Comparison of ENCODE assay signal across 27 cellular contexts in genomic region chr2:236847538-236848263, GRCh38.
"Had no signal": no experiment of that assay in that cellular context is flagged by ENCODE, and none has a peak within 500 bp of the region (broad histone marks: within the 10 kb centered on the region; RNA-seq: fewer than 3 reads in every experiment).

No MANE protein-coding gene starts in this region.

- H3K27me3 Mint-ChIP-seq: activated CD4-positive, alpha-beta memory T cell treated with anti-CD3 and anti-CD28 coated beads, Interleukin-2, amount 10 ng/mL, durations not matched to agents 7 days and 5 days; activated naive CD8-positive, alpha-beta T cell treated with anti-CD3 and anti-CD28 coated beads, Interleukin-2, amount 50 U/mL, for 24 hours had no signal

- H3K36me3 Mint-ChIP-seq: naive B cell, T-cell had no signal

- H3K4me1 Mint-ChIP-seq: activated B cell treated with CpG ODN at 0.5 μM for 24 hours; activated CD4-positive, alpha-beta memory T cell treated with anti-CD3 and anti-CD28 coated beads, Interleukin-2, amount 10 ng/mL, durations not matched to agents 7 days and 5 days; activated naive CD8-positive, alpha-beta T cell treated with anti-CD3 and anti-CD28 coated beads, Interleukin-2, amount 50 U/mL, for 24 hours; naive B cell had no signal

- H3K36me3 ChIP-seq: cardiac muscle cell, lower lobe of right lung, neutrophil, ovary, right atrium auricular region, spleen, thoracic aorta, vagina had no signal

- H3K27ac Mint-ChIP-seq: activated B cell treated with CpG ODN at 0.5 μM for 24 hours; activated CD4-positive, alpha-beta memory T cell treated with anti-CD3 and anti-CD28 coated beads, Interleukin-2, amount 10 ng/mL, durations not matched to agents 7 days and 5 days; activated naive CD8-positive, alpha-beta T cell treated with anti-CD3 and anti-CD28 coated beads, Interleukin-2, amount 50 U/mL, for 24 hours; dendritic cell treated with granulocyte-macrophage colony-stimulating factor and Interleukin-4, amounts not matched to agents 40 ng/mL and 50 ng/mL, for 4 days; T-cell; T-helper 2 cell treated with Interferon-gamma antibody and Interleukin-4, amounts not matched to agents 5 μg/mL and 100 μg/mL, for 36 hours; type B pancreatic cell had no signal

- ATAC-seq: activated naive CD8-positive, alpha-beta T cell treated with anti-CD3 and anti-CD28 coated beads, Interleukin-2, amount 50 U/mL, for 24 hours; foreskin keratinocyte; left lobe of liver; lower lobe of right lung; psoas muscle; T-cell had no signal

- H3K4me3 Mint-ChIP-seq: activated B cell treated with CpG ODN at 0.5 μM for 24 hours; activated CD4-positive, alpha-beta memory T cell treated with anti-CD3 and anti-CD28 coated beads, Interleukin-2, amount 10 ng/mL, durations not matched to agents 7 days and 5 days; activated naive CD8-positive, alpha-beta T cell treated with anti-CD3 and anti-CD28 coated beads, Interleukin-2, amount 50 U/mL, for 24 hours; dendritic cell treated with granulocyte-macrophage colony-stimulating factor and Interleukin-4, amounts not matched to agents 40 ng/mL and 50 ng/mL, for 4 days; naive B cell; T-cell; T-helper 2 cell treated with Interferon-gamma antibody and Interleukin-4, amounts not matched to agents 5 μg/mL and 100 μg/mL, for 36 hours; type B pancreatic cell had no signal

- H3K4me1 ChIP-seq: foreskin keratinocyte, lower lobe of right lung, right atrium auricular region had no signal

- H3K9me3 ChIP-seq: lower lobe of right lung, neutrophil, ovary, psoas muscle, right atrium auricular region, spleen, thoracic aorta, vagina had no signal

- H3K9me3 Mint-ChIP-seq: activated B cell treated with CpG ODN at 0.5 μM for 24 hours; activated CD4-positive, alpha-beta memory T cell treated with anti-CD3 and anti-CD28 coated beads, Interleukin-2, amount 10 ng/mL, durations not matched to agents 7 days and 5 days; activated naive CD8-positive, alpha-beta T cell treated with anti-CD3 and anti-CD28 coated beads, Interleukin-2, amount 50 U/mL, for 24 hours; dendritic cell treated with granulocyte-macrophage colony-stimulating factor and Interleukin-4, amounts not matched to agents 40 ng/mL and 50 ng/mL, for 4 days; T-cell; T-helper 2 cell treated with Interferon-gamma antibody and Interleukin-4, amounts not matched to agents 5 μg/mL and 100 μg/mL, for 36 hours had no signal

- H3K27ac ChIP-seq: cardiac muscle cell, foreskin keratinocyte, lower lobe of right lung, neutrophil, ovary, psoas muscle, right atrium auricular region, spleen, thoracic aorta, vagina had no signal

- DNase-seq: activated B cell treated with CpG ODN at 0.5 μM for 24 hours; activated CD4-positive, alpha-beta memory T cell treated with anti-CD3 and anti-CD28 coated beads, Interleukin-2, amount 10 ng/mL, durations not matched to agents 7 days and 5 days; activated CD4-positive, alpha-beta T cell treated with anti-CD3 and anti-CD28 coated beads for 4 hours; activated effector memory CD4-positive, alpha-beta T cell treated with anti-CD3 and anti-CD28 coated beads, Interleukin-2, amount 50 U/mL, for 16 hours; activated naive CD4-positive, alpha-beta T cell treated with anti-CD3 and anti-CD28 coated beads, Interleukin-2, amount 50 U/mL, for 16 hours; activated naive CD8-positive, alpha-beta T cell treated with anti-CD3 and anti-CD28 coated beads, Interleukin-2, amount 50 U/mL, for 24 hours; activated T-cell treated with anti-CD3 and anti-CD28 coated beads for 4 hours; effector CD4-positive, alpha-beta T cell; erythroblast; foreskin keratinocyte; lower lobe of right lung; naive B cell; ovary; psoas muscle; spleen; stimulated activated CD4-positive, alpha-beta T cell treated with anti-CD3 and anti-CD28 coated beads, Interleukin-4, amount 100 ng/mL, for 1 hour; stimulated activated naive CD4-positive, alpha-beta T cell treated with Interleukin-2 at 50 U/mL for 16 hours; T-cell had no signal

- H3K4me3 ChIP-seq: cardiac muscle cell, lower lobe of right lung, ovary, psoas muscle, right atrium auricular region, spleen, thoracic aorta, vagina had no signal
